ENCODE assay signal across 9 cellular contexts in genomic region chr2:23436346-23437099, GRCh38. TPM values are rescaled to one million over a fixed set of nuclear protein-coding genes. Genes with fewer than 3 reads are reported as not detected.
A peak's percentile ranks its signal among the peaks of the same experiment; 100 is the strongest.
DNase-seq lines count a peak whose midpoint lies in the region; ATAC-seq and TF ChIP-seq lines count a peak whose summit lies in the region.
"Had no signal": no experiment of that assay in that cellular context is flagged by ENCODE, and none has a peak within 500 bp of the region (broad histone marks: within the 10 kb centered on the region; RNA-seq: fewer than 3 reads in every experiment).

No MANE protein-coding gene starts in this region.

- peak; percentile 7 for DNase-seq in PC-3
- peak; percentile 58 to 83 for DNase-seq in lung microvascular endothelial cell (ENCODE audit: low read depth in 2 of 2)
- no peak for DNase-seq in stimulated activated effector memory CD8-positive, alpha-beta T cell treated with anti-CD3 and anti-CD28 coated beads, Interleukin-12 subunit alpha, Interleukin-12 subunit beta, amount 100 ng/mL, for 72 hours (ENCODE audit: low spot score in 2 of 2)
- no peak for DNase-seq in progenitor cell of endocrine pancreas (ENCODE audit: low spot score, unreplicated experiment)
- DNase-seq: NCI-H1105 treated with DMSO at 0.1 percent for 48 hours had no signal

- POLR2A ChIA-PET in PC-3 (lab: Charles Lee; ENCODE audit: unreplicated experiment): no interaction called here

- no peaks in the 10 kb centered on the region for H3K4me1 ChIP-seq in PC-3 (ENCODE audit: insufficient read depth, low read length)

- no peaks in the 10 kb centered on the region for H4K20me1 ChIP-seq in PC-3 (ENCODE audit: low read length)

- no peaks in the 10 kb centered on the region for H3K79me2 ChIP-seq in PC-3 (ENCODE audit: low read length)

- H3K4me3 Mint-ChIP-seq in activated T-helper 17 cell treated with anti-CD3 and anti-CD28 coated beads, Interleukin-2, amount 50 U/mL, for 72 hours: no peak overlapping the region
- no peak overlapping the region for H3K4me3 Mint-ChIP-seq in stimulated activated effector memory CD8-positive, alpha-beta T cell treated with anti-CD3 and anti-CD28 coated beads, Interleukin-12 subunit alpha, Interleukin-12 subunit beta, amount 100 ng/mL, for 72 hours
- H3K4me3 Mint-ChIP-seq in progenitor cell of endocrine pancreas (ENCODE audit: low read depth): no peak overlapping the region

- H3K4me1 Mint-ChIP-seq in activated T-helper 17 cell treated with anti-CD3 and anti-CD28 coated beads, Interleukin-2, amount 50 U/mL, for 72 hours: peaks cover 5% of the 10 kb centered on the region
- H3K4me1 Mint-ChIP-seq in stimulated activated effector memory CD8-positive, alpha-beta T cell treated with anti-CD3 and anti-CD28 coated beads, Interleukin-12 subunit alpha, Interleukin-12 subunit beta, amount 100 ng/mL, for 72 hours: no peaks in the 10 kb centered on the region
- no peaks in the 10 kb centered on the region for H3K4me1 Mint-ChIP-seq in progenitor cell of endocrine pancreas (ENCODE audit: low read depth)

- H3F3A ChIP-seq in PC-3 (ENCODE audit: low read length, unreplicated experiment): no peaks in the 10 kb centered on the region

- ATAC-seq in PC-3 (no peak), GM21423 (IDR thresholded peaks at IDR 0.05; ENCODE audit: unreplicated experiment) (no peak), HG02852 (IDR thresholded peaks at IDR 0.05; ENCODE audit: unreplicated experiment) (no peak)
- ATAC-seq in activated T-helper 17 cell treated with anti-CD3 and anti-CD28 coated beads, Interleukin-2, amount 50 U/mL, for 72 hours (replicated peaks): peak; percentile 99
- ATAC-seq in stimulated activated effector memory CD8-positive, alpha-beta T cell treated with anti-CD3 and anti-CD28 coated beads, Interleukin-12 subunit alpha, Interleukin-12 subunit beta, amount 100 ng/mL, for 72 hours: peak; percentile 72

- intact Hi-C loops in PC-3 (cut with micrococcal nuclease): no loop called here

- H2AFZ ChIP-seq in PC-3 (ENCODE audit: low read length): no peak overlapping the region

- CTCF ChIA-PET in PC-3 (lab: Charles Lee): interaction anchor here (0.6 kb wide), 1 partner anchor 32 kb away, joined by 5 read pairs; no protein-coding TSS in a partner anchor

- 0 out of 2 replicates have a peak, but pooled peaks cover under 1% of the 10 kb centered on the region for H3K9me3 ChIP-seq in PC-3 (ENCODE audit: low read length)

- H3K36me3 Mint-ChIP-seq in activated T-helper 17 cell treated with anti-CD3 and anti-CD28 coated beads, Interleukin-2, amount 50 U/mL, for 72 hours (ENCODE audit: low read depth): no peaks in the 10 kb centered on the region
- H3K36me3 Mint-ChIP-seq in stimulated activated effector memory CD8-positive, alpha-beta T cell treated with anti-CD3 and anti-CD28 coated beads, Interleukin-12 subunit alpha, Interleukin-12 subunit beta, amount 100 ng/mL, for 72 hours: no peaks in the 10 kb centered on the region
- no peaks in the 10 kb centered on the region for H3K36me3 Mint-ChIP-seq in progenitor cell of endocrine pancreas (ENCODE audit: insufficient read depth)

- H3K9me2 ChIP-seq in PC-3 (replicated peaks; ENCODE audit: low read length): no peaks in the 10 kb centered on the region

- H3K4me3 ChIP-seq in PC-3 (ENCODE audit: low read length): no peak overlapping the region
- H3K4me3 ChIP-seq: lung had no signal

- H3K27ac ChIP-seq in PC-3 (ENCODE audit: low read length): no peak overlapping the region

- H3K4me2 ChIP-seq in PC-3 (ENCODE audit: low read length): no peak overlapping the region

- no peak overlapping the region for H3K9ac ChIP-seq in PC-3 (ENCODE audit: low read length)

- no TSS peak for BruUV-seq in PC-3 (replicated peaks; lab: Mats Ljungman, UMichigan)

- H3K27me3 Mint-ChIP-seq in activated T-helper 17 cell treated with anti-CD3 and anti-CD28 coated beads, Interleukin-2, amount 50 U/mL, for 72 hours: peaks cover 20% of the 10 kb centered on the region
- H3K27me3 Mint-ChIP-seq in progenitor cell of endocrine pancreas: peaks cover 27% of the 10 kb centered on the region

- no peaks in the 10 kb centered on the region for H3K27me3 ChIP-seq in PC-3 (ENCODE audit: low read length)

- no peak overlapping the region for H3K27ac Mint-ChIP-seq in activated T-helper 17 cell treated with anti-CD3 and anti-CD28 coated beads, Interleukin-2, amount 50 U/mL, for 72 hours
- H3K27ac Mint-ChIP-seq in stimulated activated effector memory CD8-positive, alpha-beta T cell treated with anti-CD3 and anti-CD28 coated beads, Interleukin-12 subunit alpha, Interleukin-12 subunit beta, amount 100 ng/mL, for 72 hours: no peak overlapping the region
- no peak overlapping the region for H3K27ac Mint-ChIP-seq in progenitor cell of endocrine pancreas

- no peaks in the 10 kb centered on the region for H3K9me3 Mint-ChIP-seq in activated T-helper 17 cell treated with anti-CD3 and anti-CD28 coated beads, Interleukin-2, amount 50 U/mL, for 72 hours
- H3K9me3 Mint-ChIP-seq in stimulated activated effector memory CD8-positive, alpha-beta T cell treated with anti-CD3 and anti-CD28 coated beads, Interleukin-12 subunit alpha, Interleukin-12 subunit beta, amount 100 ng/mL, for 72 hours: peaks cover 2% of the 10 kb centered on the region
- no peaks in the 10 kb centered on the region for H3K9me3 Mint-ChIP-seq in progenitor cell of endocrine pancreas (ENCODE audit: low read depth)

- no peaks in the 10 kb centered on the region for H3K36me3 ChIP-seq in PC-3 (ENCODE audit: low read depth, low read length)

- TF ChIP-seq CTCF in PC-3 (conservative IDR thresholded peaks at IDR 0.05; ENCODE audit: low read depth, low read length): no peak
- TF ChIP-seq CTCF in progenitor cell of endocrine pancreas (IDR thresholded peaks at IDR 0.05; ENCODE audit: unreplicated experiment): no peak

RNA-seq across cellular contexts. Expression of gene KLHL29, which starts 51.5 kb away (rescaled TPM):
- total RNA-seq in PC-3 (2014; rRNA removed) (2.6 and 3.1 TPM in 2 replicates), lung microvascular endothelial cell (1.5 and 3.4 TPM in 2 replicates), progenitor cell of endocrine pancreas (4.4 and 5.5 TPM in 2 replicates)
- under 1 TPM; 0.26 to 0.56 TPM for total RNA-seq in activated T-helper 17 cell treated with anti-CD3 and anti-CD28 coated beads, Interleukin-2, amount 50 U/mL, for 72 hours

Comparison
In these comparisons a context has a peak if more than half of its experiments do, and no peak if none do; other contexts are left out.
1. ATAC-seq: peak in activated T-helper 17 cell treated with anti-CD3 and anti-CD28 coated beads, Interleukin-2, amount 50 U/mL, for 72 hours (single experiment) and stimulated activated effector memory CD8-positive, alpha-beta T cell treated with anti-CD3 and anti-CD28 coated beads, Interleukin-12 subunit alpha, Interleukin-12 subunit beta, amount 100 ng/mL, for 72 hours (single experiment); none in PC-3 (single experiment), GM21423 (single experiment) and HG02852 (single experiment).
2. DNase-seq: peak in PC-3 (single experiment) and lung microvascular endothelial cell (2 of 2); none in stimulated activated effector memory CD8-positive, alpha-beta T cell treated with anti-CD3 and anti-CD28 coated beads, Interleukin-12 subunit alpha, Interleukin-12 subunit beta, amount 100 ng/mL, for 72 hours (0 of 2) and progenitor cell of endocrine pancreas (single experiment).